8 cellular contexts compared by ENCODE assay signal in the genomic region with DNA sequence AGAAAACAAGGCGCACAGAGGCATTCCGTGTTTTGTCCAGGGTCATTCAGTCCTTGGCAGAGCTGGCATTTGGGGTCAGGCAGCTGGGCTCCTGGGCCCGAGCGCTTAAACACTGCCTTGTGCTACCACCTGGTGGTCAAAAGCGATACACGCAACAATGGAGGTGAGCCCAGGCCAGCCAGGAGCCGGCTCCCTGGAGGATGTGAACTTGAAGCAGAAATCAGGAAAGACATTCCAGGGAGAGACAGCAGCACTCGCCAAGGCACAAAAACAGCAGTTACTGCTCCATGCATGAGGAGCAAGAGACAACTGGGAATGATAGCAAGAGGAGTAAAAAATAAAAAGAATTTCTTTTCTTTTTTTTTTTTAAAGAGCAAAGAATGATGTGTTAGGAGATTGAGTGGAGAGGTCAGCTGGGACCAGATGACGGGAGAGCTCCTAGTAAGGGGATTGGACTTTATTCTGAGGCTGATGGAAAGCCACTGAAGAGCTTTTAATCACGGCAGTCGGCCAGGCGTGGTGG. TPM values are rescaled to one million over a fixed set of nuclear protein-coding genes. Genes with fewer than 3 reads are reported as not detected.
DNase-seq lines count a peak whose midpoint lies in the region; ATAC-seq and TF ChIP-seq lines count a peak whose summit lies in the region.

No MANE protein-coding gene starts in this region.

- no peaks in the 10 kb centered on the region for H3K9me3 Mint-ChIP-seq in type B pancreatic cell

- no peak overlapping the region for H3K4me3 Mint-ChIP-seq in type B pancreatic cell

- DNase-seq in HT-29 (ENCODE audit: low spot score) (peak; percentile 90), RPMI8226 (peak; percentile 60), type B pancreatic cell (ENCODE audit: extremely low spot score, unreplicated experiment) (peak; percentile 79)
- DNase-seq in activated T-helper 9 cell treated with anti-CD3 and anti-CD28 coated beads, Interleukin-2, amount 50 U/mL, for 16 hours (ENCODE audit: low read depth) = peak; percentile 36

- H3K9ac ChIP-seq in parathyroid adenoma = no peak overlapping the region

- no peak for TF ChIP-seq POLR2A in gastroesophageal sphincter (IDR thresholded peaks at IDR 0.05)

- H3K9me3 ChIP-seq in DOHH2 (ENCODE audit: control insufficient read depth, insufficient read depth, low read length) = no peaks in the 10 kb centered on the region
- H3K9me3 ChIP-seq in gastroesophageal sphincter = no peaks in the 10 kb centered on the region
- no peaks in the 10 kb centered on the region for H3K9me3 ChIP-seq in parathyroid adenoma (ENCODE audit: control insufficient read depth, low read length)

- H3K27ac ChIP-seq in DOHH2 (ENCODE audit: low read depth, low read length) (no peak overlapping the region), gastroesophageal sphincter (no peak overlapping the region), parathyroid adenoma (no peak overlapping the region)

- H3K4me1 Mint-ChIP-seq in type B pancreatic cell (ENCODE audit: unreplicated experiment) = peaks cover 12% of the 10 kb centered on the region

- peak overlapping the region; percentile 41 for H3K27ac Mint-ChIP-seq in type B pancreatic cell

- H2AFZ ChIP-seq in parathyroid adenoma = peak overlapping the region; percentile 6

- no peaks in the 10 kb centered on the region for H3K36me3 Mint-ChIP-seq in type B pancreatic cell

- no peak for TF ChIP-seq EP300 in gastroesophageal sphincter (IDR thresholded peaks at IDR 0.05)

- no peaks in the 10 kb centered on the region for H3K79me2 ChIP-seq in DOHH2 (ENCODE audit: control insufficient read depth, low read length)
- H3K79me2 ChIP-seq in parathyroid adenoma = no peaks in the 10 kb centered on the region

- ATAC-seq in GM21515 (IDR thresholded peaks at IDR 0.05; ENCODE audit: unreplicated experiment) (peak; percentile 98), gastroesophageal sphincter (peak; percentile 92)

- H3K9me2 ChIP-seq in DOHH2 (replicated peaks; ENCODE audit: control insufficient read depth, low read length) = no peaks in the 10 kb centered on the region

- 8 to 20% methylated on average over 8 to 10 of the region's 12 CpGs for WGBS in gastroesophageal sphincter (ENCODE audit: low coverage in 1 of 2), 2 donors

- H3K27me3 ChIP-seq in DOHH2 (ENCODE audit: control insufficient read depth, low read length) (no peaks in the 10 kb centered on the region), gastroesophageal sphincter (no peaks in the 10 kb centered on the region), parathyroid adenoma (ENCODE audit: control insufficient read depth, insufficient read depth, low read length) (no peaks in the 10 kb centered on the region)

- H3K4me3 ChIP-seq in DOHH2 (ENCODE audit: low read length) (no peak overlapping the region), gastroesophageal sphincter (no peak overlapping the region), parathyroid adenoma (ENCODE audit: low read depth, low read length) (no peak overlapping the region)

- H3F3A ChIP-seq in DOHH2 (ENCODE audit: control insufficient read depth, insufficient read depth) = no peaks in the 10 kb centered on the region

- TF ChIP-seq CTCF in DOHH2 (IDR thresholded peaks at IDR 0.05; ENCODE audit: low read depth, low read length, poor library complexity, severe bottlenecking) (peak; percentile 84), gastroesophageal sphincter (IDR thresholded peaks at IDR 0.05) (peak in 3 of 4 experiments; percentile 81 to 89 (median 84)), parathyroid adenoma (IDR thresholded peaks at IDR 0.05) (peak; percentile 83), type B pancreatic cell (conservative IDR thresholded peaks at IDR 0.05) (peak; percentile 93)

- H4K20me1 ChIP-seq in DOHH2 (ENCODE audit: control insufficient read depth, insufficient read depth, low read depth, low read length) = no peaks in the 10 kb centered on the region

- H3K4me2 ChIP-seq in DOHH2 (ENCODE audit: low read length) (no peak overlapping the region), parathyroid adenoma (ENCODE audit: low read length) (no peak overlapping the region)

- H3K36me3 ChIP-seq in DOHH2 (ENCODE audit: control insufficient read depth, low read length) (no peaks in the 10 kb centered on the region), gastroesophageal sphincter (no peaks in the 10 kb centered on the region), parathyroid adenoma (ENCODE audit: control insufficient read depth, insufficient read depth, low read length) (no peaks in the 10 kb centered on the region)

- H3K27me3 Mint-ChIP-seq in type B pancreatic cell = no peaks in the 10 kb centered on the region

- no peaks in the 10 kb centered on the region for H3K4me1 ChIP-seq in DOHH2 (ENCODE audit: control insufficient read depth, low read length)
- H3K4me1 ChIP-seq in gastroesophageal sphincter = peaks cover 0 to 8% (median 0%) of the 10 kb centered on the region in 3 donors
- no peaks in the 10 kb centered on the region for H3K4me1 ChIP-seq in parathyroid adenoma

RNA-seq across cellular contexts. Expression of a gene that starts 20.7 kb away (rescaled TPM):
- total RNA-seq in HT-29 (2014; rRNA removed; shearing (Covaris generic)) = not detected in 2 replicates
- not detected for total RNA-seq in gastroesophageal sphincter
- total RNA-seq in type B pancreatic cell (ENCODE audit: low replicate concordance) = not detected in 2 replicates

RNA-seq across cellular contexts. Expression of a gene that starts 38.3 kb away (rescaled TPM):
- total RNA-seq in HT-29 (2014; rRNA removed; shearing (Covaris generic)) = not detected in 2 replicates
- not detected for total RNA-seq in gastroesophageal sphincter
- not detected in 2 replicates for total RNA-seq in type B pancreatic cell (ENCODE audit: low replicate concordance)

RNA-seq across cellular contexts. Expression of a gene that starts 41.9 kb away (rescaled TPM):
- total RNA-seq in HT-29 (2014; rRNA removed; shearing (Covaris generic)) = not detected in 2 replicates
- not detected for total RNA-seq in gastroesophageal sphincter
- total RNA-seq in type B pancreatic cell (ENCODE audit: low replicate concordance) = not detected in 2 replicates

RNA-seq across cellular contexts. Expression of a gene that starts 47.2 kb away (rescaled TPM):
- 0.18 and 0.31 TPM in 2 replicates for total RNA-seq in HT-29 (2014; rRNA removed; shearing (Covaris generic))
- total RNA-seq in gastroesophageal sphincter (1 to 10 TPM in 1 of 4 donors, not detected in 3; 3.1 TPM), type B pancreatic cell (ENCODE audit: low replicate concordance) (1.7 and 3.2 TPM in 2 replicates)

RNA-seq across cellular contexts. Expression of a gene that starts 48.6 kb away (rescaled TPM):
- 0.03 TPM in 1 of 2 replicates, not detected in the other for total RNA-seq in HT-29 (2014; rRNA removed; shearing (Covaris generic))
- total RNA-seq in gastroesophageal sphincter (1 to 10 TPM in 2 of 4 donors, under 1 TPM in 1, not detected in 1; 0.69 to 3.5 (median 1.8) TPM), type B pancreatic cell (ENCODE audit: low replicate concordance) (6.4 and 20.5 TPM in 2 replicates)

Comparison
In these comparisons a context has a peak if more than half of its experiments do, and no peak if none do; other contexts are left out.
1. DNase-seq: peak in every context shown above with its lines; median percentile 90 in HT-29; 79 in type B pancreatic cell; 60 in RPMI8226; 36 in activated T-helper 9 cell treated with anti-CD3 and anti-CD28 coated beads, Interleukin-2, amount 50 U/mL, for 16 hours.